ENCODE assay signal across 30 cellular contexts in genomic region chr6:90669846-90670245, GRCh38.
"Had no signal": no experiment of that assay in that cellular context is flagged by ENCODE, and none has a peak within 500 bp of the region (broad histone marks: within the 10 kb centered on the region; RNA-seq: fewer than 3 reads in every experiment).

No MANE protein-coding gene starts in this region.

- DNase-seq: activated CD4-positive, alpha-beta memory T cell treated with anti-CD3 and anti-CD28 coated beads for 36 hours; activated CD4-positive, alpha-beta T cell treated with anti-CD3 and anti-CD28 coated beads for 36 hours; activated CD4-positive, alpha-beta T cell treated with anti-CD3 and anti-CD28 coated beads, Interleukin-2, amount 10 ng/mL, durations not matched to agents 24 days and 14 days; activated CD4-positive, CD25-positive, alpha-beta regulatory T cell; activated CD4-positive, CD25-positive, alpha-beta regulatory T cell treated with anti-CD3 and anti-CD28 coated beads, Interleukin-2, amount 50 U/mL, for 72 hours; activated CD8-positive, alpha-beta memory T cell treated with anti-CD3 and anti-CD28 coated beads, Interleukin-2, amount 10 ng/mL, durations not matched to agents 7 days and 5 days; activated CD8-positive, alpha-beta memory T cell treated with anti-CD3 and anti-CD28 coated beads, Interleukin-2, amount 50 U/mL, for 4 hours; activated CD8-positive, alpha-beta T cell treated with anti-CD3 and anti-CD28 coated beads, Interleukin-2, amount 10 ng/mL, durations not matched to agents 7 days and 5 days; activated effector memory CD4-positive, alpha-beta T cell treated with Interleukin-2 at 50 U/mL for 16 hours; activated naive CD4-positive, alpha-beta T cell treated with anti-CD3 and anti-CD28 coated beads, Interleukin-2, amount 10 ng/mL, durations not matched to agents 7 days and 5 days; activated naive CD8-positive, alpha-beta T cell treated with anti-CD3 and anti-CD28 coated beads, Interleukin-2, amount 10 ng/mL, durations not matched to agents 7 days and 5 days; activated T-cell treated with anti-CD3 and anti-CD28 coated beads, Interleukin-2, amount 50 U/mL, for 1 hour; central memory CD4-positive, alpha-beta T cell; cerebellar nuclear complex; colonic mucosa; effector CD8-positive, alpha-beta T cell; erythroblast; foreskin keratinocyte; gastrocnemius medialis; glutamatergic neuron; heart left ventricle; hypothalamus; T-helper 2 cell had no signal

- H3K36me3 ChIP-seq: ascending aorta, breast epithelium, cardiac muscle cell, colonic mucosa, esophagus muscularis mucosa, gastrocnemius medialis, heart left ventricle had no signal

- H3K27me3 Mint-ChIP-seq: activated naive CD8-positive, alpha-beta T cell treated with anti-CD3 and anti-CD28 coated beads, Interleukin-2, amount 10 ng/mL, durations not matched to agents 7 days and 5 days had no signal

- H3K9me3 Mint-ChIP-seq: activated CD4-positive, alpha-beta memory T cell treated with anti-CD3 and anti-CD28 coated beads for 36 hours; activated CD4-positive, alpha-beta T cell treated with anti-CD3 and anti-CD28 coated beads, Interleukin-2, amount 10 ng/mL, durations not matched to agents 24 days and 14 days; activated naive CD4-positive, alpha-beta T cell treated with anti-CD3 and anti-CD28 coated beads, Interleukin-2, amount 10 ng/mL, durations not matched to agents 7 days and 5 days; activated naive CD4-positive, alpha-beta T cell treated with anti-CD3 and anti-CD28 coated beads, Interleukin-2, amount 50 U/mL, for 72 hours; activated naive CD8-positive, alpha-beta T cell treated with anti-CD3 and anti-CD28 coated beads, Interleukin-2, amount 10 ng/mL, durations not matched to agents 7 days and 5 days; activated T-helper 17 cell treated with anti-CD3 and anti-CD28 coated beads, Interleukin-2, amount 50 U/mL, for 72 hours had no signal

- H3K27me3 ChIP-seq: ascending aorta, breast epithelium, cardiac muscle cell, colonic mucosa, esophagus muscularis mucosa, gastrocnemius medialis, heart left ventricle had no signal

- H3K9me3 ChIP-seq: ascending aorta, breast epithelium, colonic mucosa, esophagus muscularis mucosa, gastrocnemius medialis, heart left ventricle had no signal

- H3K27ac ChIP-seq: ascending aorta, breast epithelium, cardiac muscle cell, colonic mucosa, esophagus muscularis mucosa, foreskin keratinocyte, gastrocnemius medialis, heart left ventricle had no signal

- ATAC-seq: activated CD4-positive, alpha-beta T cell treated with anti-CD3 and anti-CD28 coated beads for 36 hours; activated CD8-positive, alpha-beta memory T cell treated with anti-CD3 and anti-CD28 coated beads, Interleukin-2, amount 10 ng/mL, durations not matched to agents 7 days and 5 days; activated CD8-positive, alpha-beta T cell treated with anti-CD3 and anti-CD28 coated beads, Interleukin-2, amount 10 ng/mL, durations not matched to agents 7 days and 5 days; activated naive CD4-positive, alpha-beta T cell treated with anti-CD3 and anti-CD28 coated beads, Interleukin-2, amount 50 U/mL, for 72 hours; activated T-helper 17 cell treated with anti-CD3 and anti-CD28 coated beads, Interleukin-2, amount 50 U/mL, for 72 hours; foreskin keratinocyte; gastrocnemius medialis; heart left ventricle had no signal

- H3K27ac Mint-ChIP-seq: activated CD4-positive, alpha-beta memory T cell treated with anti-CD3 and anti-CD28 coated beads for 36 hours; activated CD4-positive, alpha-beta T cell treated with anti-CD3 and anti-CD28 coated beads for 36 hours; activated CD4-positive, alpha-beta T cell treated with anti-CD3 and anti-CD28 coated beads, Interleukin-2, amount 10 ng/mL, durations not matched to agents 24 days and 14 days; activated CD8-positive, alpha-beta memory T cell treated with anti-CD3 and anti-CD28 coated beads, Interleukin-2, amount 10 ng/mL, durations not matched to agents 7 days and 5 days; activated CD8-positive, alpha-beta T cell treated with anti-CD3 and anti-CD28 coated beads, Interleukin-2, amount 10 ng/mL, durations not matched to agents 7 days and 5 days; activated naive CD4-positive, alpha-beta T cell treated with anti-CD3 and anti-CD28 coated beads, Interleukin-2, amount 10 ng/mL, durations not matched to agents 7 days and 5 days; activated naive CD4-positive, alpha-beta T cell treated with anti-CD3 and anti-CD28 coated beads, Interleukin-2, amount 50 U/mL, for 72 hours; activated naive CD8-positive, alpha-beta T cell treated with anti-CD3 and anti-CD28 coated beads, Interleukin-2, amount 10 ng/mL, durations not matched to agents 7 days and 5 days; activated T-helper 17 cell treated with anti-CD3 and anti-CD28 coated beads, Interleukin-2, amount 50 U/mL, for 72 hours; brain had no signal

- H3K4me3 Mint-ChIP-seq: activated CD4-positive, alpha-beta memory T cell treated with anti-CD3 and anti-CD28 coated beads for 36 hours; activated CD4-positive, alpha-beta T cell treated with anti-CD3 and anti-CD28 coated beads for 36 hours; activated CD4-positive, alpha-beta T cell treated with anti-CD3 and anti-CD28 coated beads, Interleukin-2, amount 10 ng/mL, durations not matched to agents 24 days and 14 days; activated CD8-positive, alpha-beta memory T cell treated with anti-CD3 and anti-CD28 coated beads, Interleukin-2, amount 10 ng/mL, durations not matched to agents 7 days and 5 days; activated CD8-positive, alpha-beta T cell treated with anti-CD3 and anti-CD28 coated beads, Interleukin-2, amount 10 ng/mL, durations not matched to agents 7 days and 5 days; activated naive CD4-positive, alpha-beta T cell treated with anti-CD3 and anti-CD28 coated beads, Interleukin-2, amount 10 ng/mL, durations not matched to agents 7 days and 5 days; activated naive CD8-positive, alpha-beta T cell treated with anti-CD3 and anti-CD28 coated beads, Interleukin-2, amount 10 ng/mL, durations not matched to agents 7 days and 5 days; activated T-helper 17 cell treated with anti-CD3 and anti-CD28 coated beads, Interleukin-2, amount 50 U/mL, for 72 hours; brain had no signal

- H3K36me3 Mint-ChIP-seq: activated CD4-positive, alpha-beta memory T cell treated with anti-CD3 and anti-CD28 coated beads for 36 hours; activated CD8-positive, alpha-beta memory T cell treated with anti-CD3 and anti-CD28 coated beads, Interleukin-2, amount 10 ng/mL, durations not matched to agents 7 days and 5 days; activated naive CD4-positive, alpha-beta T cell treated with anti-CD3 and anti-CD28 coated beads, Interleukin-2, amount 10 ng/mL, durations not matched to agents 7 days and 5 days; activated naive CD4-positive, alpha-beta T cell treated with anti-CD3 and anti-CD28 coated beads, Interleukin-2, amount 50 U/mL, for 72 hours; activated naive CD8-positive, alpha-beta T cell treated with anti-CD3 and anti-CD28 coated beads, Interleukin-2, amount 10 ng/mL, durations not matched to agents 7 days and 5 days; brain had no signal

- H3K4me1 Mint-ChIP-seq: activated CD4-positive, alpha-beta T cell treated with anti-CD3 and anti-CD28 coated beads for 36 hours; activated CD4-positive, alpha-beta T cell treated with anti-CD3 and anti-CD28 coated beads, Interleukin-2, amount 10 ng/mL, durations not matched to agents 24 days and 14 days; activated CD8-positive, alpha-beta memory T cell treated with anti-CD3 and anti-CD28 coated beads, Interleukin-2, amount 10 ng/mL, durations not matched to agents 7 days and 5 days; activated naive CD4-positive, alpha-beta T cell treated with anti-CD3 and anti-CD28 coated beads, Interleukin-2, amount 10 ng/mL, durations not matched to agents 7 days and 5 days; activated naive CD8-positive, alpha-beta T cell treated with anti-CD3 and anti-CD28 coated beads, Interleukin-2, amount 10 ng/mL, durations not matched to agents 7 days and 5 days; activated T-helper 17 cell treated with anti-CD3 and anti-CD28 coated beads, Interleukin-2, amount 50 U/mL, for 72 hours; brain had no signal

- H3K4me1 ChIP-seq: ascending aorta, breast epithelium, colonic mucosa, esophagus muscularis mucosa, foreskin keratinocyte, gastrocnemius medialis, heart left ventricle had no signal

- H3K4me3 ChIP-seq: ascending aorta, breast epithelium, cardiac muscle cell, colonic mucosa, esophagus muscularis mucosa, gastrocnemius medialis, heart left ventricle had no signal
